ENCODE assay signal across 21 cellular contexts in genomic region chr20:49482173-49482572, GRCh38. TPM values are rescaled to one million over a fixed set of nuclear protein-coding genes. Genes with fewer than 3 reads are reported as not detected.
A peak's percentile ranks its signal among the peaks of the same experiment; 100 is the strongest.
DNase-seq lines count a peak whose midpoint lies in the region; ATAC-seq and TF ChIP-seq lines count a peak whose summit lies in the region.
"Had no signal": no experiment of that assay in that cellular context is flagged by ENCODE, and none has a peak within 500 bp of the region (broad histone marks: within the 10 kb centered on the region; RNA-seq: fewer than 3 reads in every experiment).

No MANE protein-coding gene starts in this region.

- H4K20me1 ChIP-seq in BLaER1 treated with 17β-estradiol and CSF1 and Interleukin-3, amounts not matched to agents 10 nM and 100 nM: peaks cover 0 to 39% (median 6%) of the 10 kb centered on the region in 11 experiments; a peak in 11 of 22 replicates

- TF ChIP-seq POLR2A in gastrocnemius medialis (IDR thresholded peaks at IDR 0.05): no peak

- H3K4me2 ChIP-seq in BLaER1 treated with 17β-estradiol and CSF1 and Interleukin-3, amounts not matched to agents 10 nM and 100 nM: peak overlapping the region in 6 of 11 experiments; percentile 13 to 55 (median 37); a peak in 6 of 22 replicates

- no peak for ATAC-seq in gastrocnemius medialis
- no peak for ATAC-seq in HG02678 (IDR thresholded peaks at IDR 0.05; ENCODE audit: unreplicated experiment)
- ATAC-seq in HG02981 (IDR thresholded peaks at IDR 0.05; ENCODE audit: unreplicated experiment): no peak

- in situ Hi-C loops in gastrocnemius medialis (cut with MboI; ENCODE audit: low sequenced_read_pairs in 4 of 4): loop anchor here in 2 of 4 donors (5.0 to 10.0 kb wide), 2 partner anchors 145 to 147 kb away; no protein-coding TSS in a partner anchor

- H3K27me3 ChIP-seq in BLaER1 treated with 17β-estradiol and CSF1 and Interleukin-3, amounts not matched to agents 10 nM and 100 nM: peaks cover 34 to 49% (median 39%) of the 10 kb centered on the region in 11 experiments
- peaks cover 37% of the 10 kb centered on the region for H3K27me3 ChIP-seq in adipocyte (replicated peaks; ENCODE audit: control insufficient read depth, insufficient read depth, low read length)
- no peaks in the 10 kb centered on the region for H3K27me3 ChIP-seq in gastrocnemius medialis

- H3K4me3 ChIP-seq in BLaER1 treated with 17β-estradiol and CSF1 and Interleukin-3, amounts not matched to agents 10 nM and 100 nM: no peak overlapping the region
- peak overlapping the region; percentile 33 for H3K4me3 ChIP-seq in adipocyte (ENCODE audit: low read length)
- H3K4me3 ChIP-seq in iPS-18c (ENCODE audit: insufficient read depth, low read depth, low read length): 0 out of 2 replicates have a peak overlapping the region, but pooled peaks have one; percentile 3
- H3K4me3 ChIP-seq in gastrocnemius medialis: peak overlapping the region in 3 of 4 donors; percentile 42 to 61 (median 61)
- H3K4me3 ChIP-seq: HAP-1, lung, mucosa of descending colon, SJSA1, thyroid gland had no signal

- no peak overlapping the region for H3K27ac ChIP-seq in BLaER1 treated with 17β-estradiol and CSF1 and Interleukin-3, amounts not matched to agents 10 nM and 100 nM
- peak overlapping the region in 1 of 4 donors; percentile 43 for H3K27ac ChIP-seq in gastrocnemius medialis
- H3K27ac ChIP-seq: SJSA1, thyroid gland had no signal

- intact Hi-C loops in gastrocnemius medialis (cut with DNase I; ENCODE audit: low total_unique reads): loop anchor here (1.0 to 5.0 kb wide), 2 partner anchors 60 to 97 kb away; no protein-coding TSS in a partner anchor

- DNase-seq in adipocyte (ENCODE audit: low read depth) (no peak), gastrocnemius medialis (no peak), AML-193 (lab: John Stamatoyannopoulos, UW) (no peak), SW 1271 (lab: John Stamatoyannopoulos, UW) (no peak)
- DNase-seq: cerebellar nuclear complex, COR-L47, GF-D8, Karpas-422, NCI-H1436 treated with DMSO at 0.1 percent for 48 hours, NCI-H774 had no signal

- H3K36me3 ChIP-seq in BLaER1 treated with 17β-estradiol and CSF1 and Interleukin-3, amounts not matched to agents 10 nM and 100 nM: no peaks in the 10 kb centered on the region
- no peaks in the 10 kb centered on the region for H3K36me3 ChIP-seq in adipocyte (ENCODE audit: control insufficient read depth, insufficient read depth, low read length, severe bottlenecking)
- no peaks in the 10 kb centered on the region for H3K36me3 ChIP-seq in gastrocnemius medialis
- H3K36me3 ChIP-seq: HAP-1, SJSA1, thyroid gland had no signal

- H3K9me3 ChIP-seq in BLaER1 treated with 17β-estradiol and CSF1 and Interleukin-3, amounts not matched to agents 10 nM and 100 nM (replicated peaks in 1 of 11): no peaks in the 10 kb centered on the region
- no peaks in the 10 kb centered on the region for H3K9me3 ChIP-seq in adipocyte (ENCODE audit: control insufficient read depth, low read length)
- H3K9me3 ChIP-seq in iPS-18c (ENCODE audit: control insufficient read depth, insufficient read depth, low read length): no peaks in the 10 kb centered on the region
- H3K9me3 ChIP-seq in gastrocnemius medialis: no peaks in the 10 kb centered on the region
- H3K9me3 ChIP-seq: HAP-1, mucosa of descending colon, SJSA1, thyroid gland had no signal

- H3K9ac ChIP-seq in BLaER1 treated with 17β-estradiol and CSF1 and Interleukin-3, amounts not matched to agents 10 nM and 100 nM: no peak overlapping the region
- H3K9ac ChIP-seq in adipocyte (ENCODE audit: low read length): no peak overlapping the region

- peaks cover 4 to 12% (median 7%) of the 10 kb centered on the region in 10 experiments; a peak in 13 of 20 replicates for H3K4me1 ChIP-seq in BLaER1 treated with 17β-estradiol and CSF1 and Interleukin-3, amounts not matched to agents 10 nM and 100 nM
- H3K4me1 ChIP-seq in adipocyte (ENCODE audit: control insufficient read depth, insufficient read depth, low read length): peaks cover 30% of the 10 kb centered on the region
- H3K4me1 ChIP-seq in gastrocnemius medialis: peaks cover 5 to 40% of the 10 kb centered on the region in 2 donors
- H3K4me1 ChIP-seq: HAP-1 had no signal

- TF ChIP-seq CTCF in gastrocnemius medialis (IDR thresholded peaks at IDR 0.05 in 4 of 5, conservative IDR thresholded peaks at IDR 0.05 in 1 of 5): no peak

RNA-seq across cellular contexts. Expression of gene KCNB1, which starts 0.3 kb away (rescaled TPM):
- 10 to 100 TPM in 2 of 4 donors, 1 to 10 TPM in 2; 6.6 to 34.7 (median 9.4) TPM for total RNA-seq in gastrocnemius medialis
- total RNA-seq: activated CD8-positive, alpha-beta T cell treated with anti-CD3 and anti-CD28 coated beads for 36 hours; endothelial cell of umbilical vein had no signal

Comparison
In these comparisons a context has a peak if more than half of its experiments do, and no peak if none do; other contexts are left out.
1. H3K4me3 ChIP-seq: peak in adipocyte (single experiment), iPS-18c (single experiment) and gastrocnemius medialis (3 of 4); none in BLaER1 treated with 17β-estradiol and CSF1 and Interleukin-3, amounts not matched to agents 10 nM and 100 nM (0 of 10).